In genomic region chr12:122080149-122081107, GRCh38 we compare ENCODE assay signal across 8 cellular contexts. TPM values are rescaled to one million over a fixed set of nuclear protein-coding genes. Genes with fewer than 3 reads are reported as not detected.
DNase-seq lines count a peak whose midpoint lies in the region; ATAC-seq and TF ChIP-seq lines count a peak whose summit lies in the region.

No MANE protein-coding gene starts in this region.

- H3K27ac ChIP-seq in KOPT-K1 (ENCODE audit: low read depth, low read length, poor library complexity, severe bottlenecking): peak overlapping the region; percentile 87
- no peak overlapping the region for H3K27ac ChIP-seq in WERI-Rb-1
- H3K27ac ChIP-seq in fibroblast of lung (ENCODE audit: insufficient read depth, low read length): peak overlapping the region; percentile 79

- H3K27ac Mint-ChIP-seq in natural killer cell treated with Interleukin-12 subunit alpha and Interleukin-12 subunit beta and Interleukin-15 and Interleukin-18, amount 100 ng/mL, for 72 hours: peak overlapping the region; percentile 75 to 88

- no peak for ATAC-seq in natural killer cell treated with Interleukin-12 subunit alpha and Interleukin-12 subunit beta and Interleukin-15 and Interleukin-18, amount 100 ng/mL, for 72 hours
- no peak for ATAC-seq in HG02884 (IDR thresholded peaks at IDR 0.05; ENCODE audit: unreplicated experiment)
- no peak for ATAC-seq in GM18873 (IDR thresholded peaks at IDR 0.05; ENCODE audit: low FRiP score, unreplicated experiment)
- no peak for ATAC-seq in HG03175 (IDR thresholded peaks at IDR 0.05; ENCODE audit: unreplicated experiment)

- peaks cover 16% of the 10 kb centered on the region for H3K36me3 ChIP-seq in KOPT-K1 (ENCODE audit: insufficient read depth, low read length)
- H3K36me3 ChIP-seq in WERI-Rb-1: no peaks in the 10 kb centered on the region
- peaks cover 5% of the 10 kb centered on the region for H3K36me3 ChIP-seq in fibroblast of lung (ENCODE audit: control insufficient read depth, insufficient read depth, low read length)

- H3K27me3 Mint-ChIP-seq in natural killer cell treated with Interleukin-12 subunit alpha and Interleukin-12 subunit beta and Interleukin-15 and Interleukin-18, amount 100 ng/mL, for 72 hours: no peaks in the 10 kb centered on the region

- peaks cover 16% of the 10 kb centered on the region for H3K4me1 ChIP-seq in fibroblast of lung (ENCODE audit: control insufficient read depth, extremely low read depth, insufficient read depth, low read length)

- no peak for TF ChIP-seq CTCF in WERI-Rb-1 (IDR thresholded peaks at IDR 0.05; ENCODE audit: low read depth, low read length)
- no peak for TF ChIP-seq CTCF in fibroblast of lung (conservative IDR thresholded peaks at IDR 0.05 in 1 of 2, IDR thresholded peaks at IDR 0.05 in 1 of 2; ENCODE audit: low read depth in 1 of 2, low read length in 2 of 2)

- peak; percentile 15 for DNase-seq in DMS53 treated with DMSO at 0.1 percent for 48 hours (lab: John Stamatoyannopoulos, UW; ENCODE audit: unreplicated experiment)
- peak; percentile 54 for DNase-seq in WERI-Rb-1
- DNase-seq in fibroblast of lung (ENCODE audit: low read depth in 2 of 2): peak; percentile 87 to 89
- DNase-seq in natural killer cell treated with Interleukin-12 subunit alpha and Interleukin-12 subunit beta and Interleukin-15 and Interleukin-18, amount 100 ng/mL, for 72 hours (ENCODE audit: low spot score): no peak

- H3K4me2 ChIP-seq in fibroblast of lung (ENCODE audit: extremely low read depth, insufficient read depth, low read length): peak overlapping the region; percentile 97

- no peaks in the 10 kb centered on the region for H3K36me3 Mint-ChIP-seq in natural killer cell treated with Interleukin-12 subunit alpha and Interleukin-12 subunit beta and Interleukin-15 and Interleukin-18, amount 100 ng/mL, for 72 hours

- peaks cover 46 to 51% of the 10 kb centered on the region in 2 donors for H3K4me1 Mint-ChIP-seq in natural killer cell treated with Interleukin-12 subunit alpha and Interleukin-12 subunit beta and Interleukin-15 and Interleukin-18, amount 100 ng/mL, for 72 hours (ENCODE audit: low read depth in 2 of 2)

- peaks cover 39% of the 10 kb centered on the region for H3K79me2 ChIP-seq in fibroblast of lung (ENCODE audit: control insufficient read depth, insufficient read depth, low read length)

- H2AFZ ChIP-seq in fibroblast of lung (ENCODE audit: low read length): no peak overlapping the region

- no peaks in the 10 kb centered on the region for H4K20me1 ChIP-seq in fibroblast of lung (ENCODE audit: control insufficient read depth, extremely low read depth, insufficient read depth, low read length)

- H3K4me3 Mint-ChIP-seq in natural killer cell treated with Interleukin-12 subunit alpha and Interleukin-12 subunit beta and Interleukin-15 and Interleukin-18, amount 100 ng/mL, for 72 hours: peak overlapping the region; percentile 97

- no peaks in the 10 kb centered on the region for H3K9me3 Mint-ChIP-seq in natural killer cell treated with Interleukin-12 subunit alpha and Interleukin-12 subunit beta and Interleukin-15 and Interleukin-18, amount 100 ng/mL, for 72 hours

- H3K9ac ChIP-seq in fibroblast of lung (ENCODE audit: insufficient read depth, low read length): peak overlapping the region; percentile 39

- H3K27me3 ChIP-seq in WERI-Rb-1 (ENCODE audit: insufficient read depth, low read depth, severe bottlenecking) (peaks cover 26% of the 10 kb centered on the region), fibroblast of lung (ENCODE audit: control insufficient read depth, insufficient read depth, low read length) (no peaks in the 10 kb centered on the region)

- H3K4me3 ChIP-seq in WERI-Rb-1 (ENCODE audit: low read depth, low read length) (no peak overlapping the region), fibroblast of lung (replicated peaks in 1 of 4; ENCODE audit: control extremely low read depth in 1 of 4, insufficient read depth in 1 of 4, low read depth in 3 of 4, low read length in 4 of 4) (peak overlapping the region; percentile 74 to 92 (median 84))

- H3K9me3 ChIP-seq in KOPT-K1 (ENCODE audit: insufficient read depth, low read length, poor library complexity, severe bottlenecking) (no peaks in the 10 kb centered on the region), WERI-Rb-1 (ENCODE audit: severe bottlenecking) (no peaks in the 10 kb centered on the region), fibroblast of lung (ENCODE audit: control insufficient read depth, insufficient read depth, low read depth, low read length) (no peaks in the 10 kb centered on the region)

RNA-seq across cellular contexts. Expression of gene MLXIP, which starts 1.9 kb away (rescaled TPM):
- total RNA-seq in fibroblast of lung: 12.6 and 17.0 TPM in 2 replicates
- 6.6 and 10.1 TPM in 2 replicates for polyA plus RNA-seq in fibroblast of lung
- polyA plus RNA-seq in fibroblast of lung (2012): 16.8 and 17.2 TPM in 2 replicates
- 32.6 and 47.8 TPM in 2 replicates for polyA minus RNA-seq in fibroblast of lung (ENCODE audit: low replicate concordance)
- total RNA-seq in natural killer cell treated with Interleukin-12 subunit alpha and Interleukin-12 subunit beta and Interleukin-15 and Interleukin-18, amount 100 ng/mL, for 72 hours: 10 to 100 TPM; 28.4 to 48.6 TPM

RNA-seq across cellular contexts. Expression of gene BCL7A, which starts 58.7 kb away (rescaled TPM):
- total RNA-seq in fibroblast of lung: 4.9 and 7.4 TPM in 2 replicates
- 3.8 and 8.0 TPM in 2 replicates for polyA plus RNA-seq in fibroblast of lung
- polyA plus RNA-seq in fibroblast of lung (2012): 3.8 and 6.5 TPM in 2 replicates
- polyA minus RNA-seq in fibroblast of lung (ENCODE audit: low replicate concordance): 7.7 and 7.8 TPM in 2 replicates
- total RNA-seq in natural killer cell treated with Interleukin-12 subunit alpha and Interleukin-12 subunit beta and Interleukin-15 and Interleukin-18, amount 100 ng/mL, for 72 hours: under 1 TPM; 0.33 to 0.69 TPM
